ENCODE assay signal across 27 cellular contexts in the genomic region with DNA sequence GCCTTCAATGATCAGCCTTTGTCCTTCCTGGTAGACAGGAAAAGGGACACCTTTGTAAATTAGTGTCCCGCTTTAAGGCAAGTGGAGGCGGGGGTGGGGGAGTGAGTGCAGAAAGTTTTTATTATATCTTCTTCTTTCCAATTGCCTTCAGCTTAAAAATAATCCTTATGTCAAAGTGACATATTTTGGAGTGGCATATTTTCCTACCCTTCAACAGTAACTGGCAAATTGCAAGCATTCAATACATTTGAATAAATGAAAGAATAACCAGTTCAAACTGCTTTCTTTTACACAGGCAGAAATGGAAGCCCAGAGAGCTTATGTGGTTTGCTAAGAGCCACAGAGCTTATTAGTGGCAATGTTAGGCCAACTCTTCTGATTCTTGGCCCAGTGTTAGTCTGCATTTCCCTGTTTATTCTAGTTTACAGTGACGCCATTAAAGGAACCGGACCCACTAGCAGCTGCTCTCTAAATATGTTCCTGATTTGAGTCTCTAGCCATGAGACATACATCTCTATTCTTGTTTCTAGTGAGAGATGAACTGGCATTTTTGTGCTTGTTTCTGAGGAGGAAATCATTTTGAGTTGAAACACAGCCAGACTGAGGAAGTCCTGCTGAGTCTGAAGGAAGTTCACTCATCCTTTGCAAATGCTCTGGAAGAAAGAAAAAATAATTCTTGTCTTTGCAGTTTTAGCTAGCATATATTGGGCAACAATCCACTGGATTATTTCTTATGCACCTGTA.
A peak's percentile ranks its signal among the peaks of the same experiment; 100 is the strongest.
DNase-seq lines count a peak whose midpoint lies in the region; ATAC-seq and TF ChIP-seq lines count a peak whose summit lies in the region.
"Had no signal": no experiment of that assay in that cellular context is flagged by ENCODE, and none has a peak within 500 bp of the region (broad histone marks: within the 10 kb centered on the region; RNA-seq: fewer than 3 reads in every experiment).

No MANE protein-coding gene starts in this region.

- CTCF ChIA-PET in SK-N-SH (lab: Yijun Ruan, JAX), result no interaction called here

- H2BK120ac ChIP-seq in mesendoderm (ENCODE audit: low read depth, low read length), result no peak overlapping the region

- H3K79me2 ChIP-seq in SK-N-SH (ENCODE audit: insufficient read depth) (no peaks in the 10 kb centered on the region), mesendoderm (ENCODE audit: control insufficient read depth, insufficient read depth, low read length) (no peaks in the 10 kb centered on the region)

- H3K4me2 ChIP-seq in SK-N-SH, result no peak overlapping the region
- no peak overlapping the region for H3K4me2 ChIP-seq in mesendoderm (ENCODE audit: low read length)
- H3K4me2 ChIP-seq: PC-9 had no signal

- no peaks in the 10 kb centered on the region for H3K79me1 ChIP-seq in mesendoderm (ENCODE audit: low read length)

- no peak overlapping the region for H3K27ac ChIP-seq in SK-N-SH (ENCODE audit: low read depth in 2 of 2, low read length in 1 of 2)
- peak overlapping the region; percentile 9 for H3K27ac ChIP-seq in mesendoderm (ENCODE audit: low read depth, low read length)
- no peak overlapping the region for H3K27ac ChIP-seq in stomach
- H3K27ac ChIP-seq: body of pancreas, pancreas, PC-9, SJCRH30 had no signal

- ATAC-seq in SK-N-SH treated with all-trans-retinoic acid at 6 μM for 48 hours, result no peak
- no peak for ATAC-seq in activated T-cell treated with anti-CD3 and anti-CD28 coated beads, Interleukin-2, amount 50 U/mL, for 4 hours
- ATAC-seq in GM21360 (IDR thresholded peaks at IDR 0.05; ENCODE audit: unreplicated experiment), result no peak
- ATAC-seq: activated CD8-positive, alpha-beta T cell treated with anti-CD3 and anti-CD28 coated beads, Interleukin-2, amount 10 ng/mL, durations not matched to agents 7 days and 5 days; body of pancreas; left cardiac atrium had no signal

- no peak overlapping the region for H3K18ac ChIP-seq in mesendoderm (ENCODE audit: low read length)

- TF ChIP-seq CTCF in SK-N-SH (IDR thresholded peaks at IDR 0.05) (no peak), stomach (IDR thresholded peaks at IDR 0.05) (no peak)

- H3K23ac ChIP-seq in mesendoderm (ENCODE audit: low read length), result no peak overlapping the region

- H2BK15ac ChIP-seq in mesendoderm (replicated peaks; ENCODE audit: low read depth), result peak overlapping the region; percentile 74

- H3K27me3 Mint-ChIP-seq in activated T-cell treated with anti-CD3 and anti-CD28 coated beads, Interleukin-2, amount 50 U/mL, for 4 hours (ENCODE audit: low read depth), result no peaks in the 10 kb centered on the region
- H3K27me3 Mint-ChIP-seq: activated naive CD8-positive, alpha-beta T cell; dendritic cell treated with granulocyte-macrophage colony-stimulating factor and Interleukin-4, amounts not matched to agents 40 ng/mL and 50 ng/mL, for 4 days; stimulated activated naive CD8-positive, alpha-beta T cell treated with anti-CD3 and anti-CD28 coated beads, Interleukin-15, Interleukin-2, amounts not matched to agents 100 ng/mL and 50 ng/mL, for 24 hours had no signal

- POLR2A ChIA-PET in SK-N-SH (lab: Yijun Ruan, JAX), result no interaction called here

- no peak overlapping the region for H3K56ac ChIP-seq in mesendoderm (ENCODE audit: low read length)

- no peaks in the 10 kb centered on the region for H3K4me1 Mint-ChIP-seq in activated T-cell treated with anti-CD3 and anti-CD28 coated beads, Interleukin-2, amount 50 U/mL, for 4 hours (ENCODE audit: low read depth)

- H3K9me2 ChIP-seq in SK-N-SH, result no peaks in the 10 kb centered on the region

- no peaks in the 10 kb centered on the region for H3K27me3 ChIP-seq in SK-N-SH (ENCODE audit: insufficient read depth)
- no peaks in the 10 kb centered on the region for H3K27me3 ChIP-seq in mesendoderm (ENCODE audit: insufficient read depth, low read length, poor library complexity)
- no peaks in the 10 kb centered on the region for H3K27me3 ChIP-seq in stomach
- H3K27me3 ChIP-seq: BE2C, body of pancreas, pancreas, SJCRH30 had no signal

- no peaks in the 10 kb centered on the region for H3F3A ChIP-seq in SK-N-SH (replicated peaks; ENCODE audit: insufficient read depth)

- 0 out of 2 replicates have a peak overlapping the region, but pooled peaks have one; percentile 19 for H2AFZ ChIP-seq in SK-N-SH (ENCODE audit: low read depth)
- H2AFZ ChIP-seq: PC-9 had no signal

- H3K4ac ChIP-seq in mesendoderm (ENCODE audit: low read depth, low read length), result no peak overlapping the region

- H3K9me3 Mint-ChIP-seq in activated T-cell treated with anti-CD3 and anti-CD28 coated beads, Interleukin-2, amount 50 U/mL, for 4 hours, result peaks cover 11% of the 10 kb centered on the region
- H3K9me3 Mint-ChIP-seq: dendritic cell treated with granulocyte-macrophage colony-stimulating factor and Interleukin-4, amounts not matched to agents 40 ng/mL and 50 ng/mL, for 4 days had no signal

- H3K4me3 Mint-ChIP-seq in activated T-cell treated with anti-CD3 and anti-CD28 coated beads, Interleukin-2, amount 50 U/mL, for 4 hours, result no peak overlapping the region
- H3K4me3 Mint-ChIP-seq: activated CD8-positive, alpha-beta T cell treated with anti-CD3 and anti-CD28 coated beads, Interleukin-2, amount 10 ng/mL, durations not matched to agents 7 days and 5 days; activated naive CD8-positive, alpha-beta T cell; dendritic cell treated with granulocyte-macrophage colony-stimulating factor and Interleukin-4, amounts not matched to agents 40 ng/mL and 50 ng/mL, for 4 days; stimulated activated naive CD8-positive, alpha-beta T cell treated with anti-CD3 and anti-CD28 coated beads, Interleukin-15, Interleukin-2, amounts not matched to agents 100 ng/mL and 50 ng/mL, for 24 hours had no signal

- H3K9me3 ChIP-seq in SK-N-SH, result no peaks in the 10 kb centered on the region
- H3K9me3 ChIP-seq in stomach, result no peaks in the 10 kb centered on the region
- H3K9me3 ChIP-seq: BE2C, body of pancreas, pancreas, SJCRH30 had no signal

- TF ChIP-seq EP300 in SK-N-SH (IDR thresholded peaks at IDR 0.05; ENCODE audit: borderline replicate concordance in 1 of 2, low read depth in 1 of 2, low read length in 1 of 2), result no peak
- no peak for TF ChIP-seq EP300 in stomach (IDR thresholded peaks at IDR 0.05)

- WGBS in SK-N-SH (ENCODE audit: low lambda C conversion rate), result 18% methylated on average over 4 of the region's 4 CpGs
- no CpG with 5 or more reads among the region's 4 CpGs for WGBS in mesendoderm (ENCODE audit: extremely low coverage, insufficient coverage, low lambda C conversion rate)
- 29 to 73% (median 65%) methylated on average over 4 of the region's 4 CpGs for WGBS in stomach, 5 donors

- H3K4me1 ChIP-seq in SK-N-SH (ENCODE audit: control insufficient read depth in 1 of 2, insufficient read depth in 2 of 2, low read depth in 1 of 2, low read length in 1 of 2), result peaks cover 0 to 12% of the 10 kb centered on the region in 2 experiments; a peak in 1 of 4 replicates
- H3K4me1 ChIP-seq in mesendoderm (ENCODE audit: control insufficient read depth, low read depth, low read length), result no peaks in the 10 kb centered on the region
- H3K4me1 ChIP-seq in stomach, result no peaks in the 10 kb centered on the region
- H3K4me1 ChIP-seq: BE2C, SJCRH30 had no signal

- TF ChIP-seq RAD21 in SK-N-SH (IDR thresholded peaks at IDR 0.05; ENCODE audit: low read length), result no peak

- no peak overlapping the region for H4K5ac ChIP-seq in mesendoderm (ENCODE audit: low read length)

- H3K36me3 ChIP-seq in SK-N-SH (replicated peaks in 1 of 2; ENCODE audit: control insufficient read depth in 1 of 2, insufficient read depth in 2 of 2, low read length in 1 of 2) (no peaks in the 10 kb centered on the region), mesendoderm (ENCODE audit: control insufficient read depth, insufficient read depth, low read length) (no peaks in the 10 kb centered on the region), stomach (no peaks in the 10 kb centered on the region)
- H3K36me3 ChIP-seq: BE2C, pancreas, SJCRH30 had no signal

- no peak overlapping the region for H2AK5ac ChIP-seq in mesendoderm (ENCODE audit: low read length)

- H3K4me3 ChIP-seq in SK-N-SH (ENCODE audit: low read depth in 2 of 2, low read length in 1 of 2) (no peak overlapping the region), mesendoderm (ENCODE audit: low read length) (no peak overlapping the region), stomach (no peak overlapping the region)
- H3K4me3 ChIP-seq: body of pancreas, pancreas, PC-9, SJCRH30 had no signal

- TF ChIP-seq POLR2A in stomach (IDR thresholded peaks at IDR 0.05), result no peak

- no peak overlapping the region for H4K8ac ChIP-seq in mesendoderm (ENCODE audit: low read depth, low read length)

- H2BK5ac ChIP-seq in mesendoderm (ENCODE audit: low read length), result no peak overlapping the region

- no peaks in the 10 kb centered on the region for H4K20me1 ChIP-seq in SK-N-SH (ENCODE audit: insufficient read depth)

- H3K9ac ChIP-seq in SK-N-SH (no peak overlapping the region), mesendoderm (ENCODE audit: low read length) (no peak overlapping the region)

- intact Hi-C loops in stomach (cut with DNase I; ENCODE audit: low total_unique reads), result no loop called here

- DNase-seq in SK-N-SH, result no peak
- DNase-seq in dermis blood vessel endothelial cell, result peak; percentile 83
- no peak for DNase-seq in mesendoderm
- DNase-seq in T-helper 1 cell, result no peak
- DNase-seq in stomach, result no peak
- DNase-seq in activated T-cell treated with anti-CD3 and anti-CD28 coated beads, Interleukin-2, amount 50 U/mL, for 4 hours, result no peak
- DNase-seq: 8988T; activated CD4-positive, CD25-positive, alpha-beta regulatory T cell; activated CD8-positive, alpha-beta T cell treated with anti-CD3 and anti-CD28 coated beads, Interleukin-2, amount 10 ng/mL, durations not matched to agents 7 days and 5 days; BE2C; body of pancreas; Calu3; left cardiac atrium; NCI-H1417 treated with DMSO at 0.1 percent for 48 hours; NCI-H2171 treated with DMSO at 0.1 percent for 48 hours; NCI-H774; pancreas; PC-9; SJCRH30; stimulated activated CD4-positive, alpha-beta T cell treated with anti-CD3 and anti-CD28 coated beads, Interleukin-2, amount 100 ng/mL, for 24 hours; T-helper 9 cell; trophoblast cell had no signal

- H3K36me3 Mint-ChIP-seq in activated T-cell treated with anti-CD3 and anti-CD28 coated beads, Interleukin-2, amount 50 U/mL, for 4 hours (ENCODE audit: insufficient read depth), result no peaks in the 10 kb centered on the region
- H3K36me3 Mint-ChIP-seq: activated naive CD8-positive, alpha-beta T cell had no signal

TF ChIP-seq in SK-N-SH, 30 proteins besides CTCF, POLR2A, EP300 and RAD21 (continues in another document):
- no peak for TF ChIP-seq RXRA (IDR thresholded peaks at IDR 0.05; ENCODE audit: borderline replicate concordance, low read depth)
- TF ChIP-seq SIN3A (IDR thresholded peaks at IDR 0.05; ENCODE audit: borderline replicate concordance, low read depth, low read length), result no peak
- TF ChIP-seq TAF1 (IDR thresholded peaks at IDR 0.05; ENCODE audit: borderline replicate concordance, low read depth, low read length), result no peak
- no peak for TF ChIP-seq RFX5 (IDR thresholded peaks at IDR 0.05; ENCODE audit: low read length)
